ENCODE assay signal across 27 cellular contexts in the genomic region with DNA sequence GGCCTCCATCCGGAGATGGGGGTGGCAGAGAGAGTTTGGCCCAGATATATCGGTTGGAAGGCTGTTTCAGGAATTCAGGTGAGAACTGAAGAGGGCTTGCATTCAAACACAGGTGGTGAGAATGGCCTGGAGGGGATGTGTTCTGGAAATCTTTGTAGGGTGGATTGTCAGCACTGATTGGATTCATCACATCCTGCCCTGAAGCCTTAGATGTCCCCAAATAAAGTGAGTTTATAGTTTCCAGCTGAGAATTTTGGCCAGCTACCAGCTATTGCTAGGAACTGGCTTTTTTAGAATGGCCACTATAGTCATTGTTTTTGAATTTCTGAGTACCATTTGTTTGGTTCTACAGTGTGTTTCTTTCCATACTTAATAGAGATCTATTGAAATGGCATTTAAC. TPM values are rescaled to one million over a fixed set of nuclear protein-coding genes. Genes with fewer than 3 reads are reported as not detected.
A peak's percentile ranks its signal among the peaks of the same experiment; 100 is the strongest.
DNase-seq lines count a peak whose midpoint lies in the region; ATAC-seq and TF ChIP-seq lines count a peak whose summit lies in the region.
"Had no signal": no experiment of that assay in that cellular context is flagged by ENCODE, and none has a peak within 500 bp of the region (broad histone marks: within the 10 kb centered on the region; RNA-seq: fewer than 3 reads in every experiment).

No MANE protein-coding gene starts in this region.

- H3F3A ChIP-seq in SK-N-SH (replicated peaks; ENCODE audit: insufficient read depth) (peaks cover 25% of the 10 kb centered on the region), GM23338 (replicated peaks; ENCODE audit: low read depth) (no peaks in the 10 kb centered on the region)

- H3K4me2 ChIP-seq in SK-N-SH (no peak overlapping the region), GM23338 (no peak overlapping the region)
- H3K4me2 ChIP-seq: neural progenitor cell had no signal

- WGBS in SK-N-SH (ENCODE audit: low lambda C conversion rate) = 14% methylated on average over 2 of the region's 2 CpGs

- no peak for TF ChIP-seq CTCF in SK-N-SH (IDR thresholded peaks at IDR 0.05)
- no peak for TF ChIP-seq CTCF in fibroblast of mammary gland (conservative IDR thresholded peaks at IDR 0.05; ENCODE audit: control insufficient read depth, insufficient read depth, low read depth, low read length)
- TF ChIP-seq CTCF in GM23338 (conservative IDR thresholded peaks at IDR 0.05; ENCODE audit: low read depth in 2 of 2) = no peak

- H3K9me3 ChIP-seq in SK-N-SH = no peaks in the 10 kb centered on the region
- H3K9me3 ChIP-seq in adipocyte (ENCODE audit: control insufficient read depth, low read length) = no peaks in the 10 kb centered on the region
- H3K9me3 ChIP-seq: adrenal gland, esophagus muscularis mucosa, MG63, Peyer's patch, SJSA1, transverse colon had no signal

- TF ChIP-seq RAD21 in SK-N-SH (IDR thresholded peaks at IDR 0.05; ENCODE audit: low read length) = no peak

- H3K9me2 ChIP-seq in SK-N-SH (no peaks in the 10 kb centered on the region), GM23338 (ENCODE audit: insufficient read depth) (no peaks in the 10 kb centered on the region)

- no peaks in the 10 kb centered on the region for H3K36me3 Mint-ChIP-seq in GM23338 (ENCODE audit: low read depth)
- no peaks in the 10 kb centered on the region for H3K36me3 Mint-ChIP-seq in T-helper 2 cell treated with Interferon-gamma antibody and Interleukin-4, amounts not matched to agents 5 μg/mL and 100 μg/mL, for 36 hours (ENCODE audit: low read depth)
- H3K36me3 Mint-ChIP-seq: neural progenitor cell had no signal

- peak in 1 of 2 experiments; percentile 83; a peak in 1 of 4 replicates for TF ChIP-seq EP300 in SK-N-SH (IDR thresholded peaks at IDR 0.05; ENCODE audit: borderline replicate concordance in 1 of 2, low read depth in 1 of 2, low read length in 1 of 2)

- no peak overlapping the region for H3K27ac Mint-ChIP-seq in GM23338
- no peak overlapping the region for H3K27ac Mint-ChIP-seq in T-helper 2 cell treated with Interferon-gamma antibody and Interleukin-4, amounts not matched to agents 5 μg/mL and 100 μg/mL, for 36 hours
- H3K27ac Mint-ChIP-seq: activated T-cell treated with anti-CD3 and anti-CD28 coated beads, Interleukin-2, amount 50 U/mL, for 24 hours; B cell; neural progenitor cell; T-helper 1 cell treated with Interleukin-12 subunit alpha and Interleukin-12 subunit beta and Interleukin-4 antibody, amounts not matched to agents 30 μg/mL and 1 μg/mL, for 36 hours had no signal

- H3K4me1 ChIP-seq in SK-N-SH (ENCODE audit: control insufficient read depth in 1 of 2, insufficient read depth in 2 of 2, low read depth in 1 of 2, low read length in 1 of 2) (peaks cover 15 to 17% of the 10 kb centered on the region in 2 experiments), adipocyte (ENCODE audit: control insufficient read depth, insufficient read depth, low read length) (peaks cover 22% of the 10 kb centered on the region), GM23338 (ENCODE audit: insufficient read depth) (no peaks in the 10 kb centered on the region)
- H3K4me1 ChIP-seq: adrenal gland, esophagus muscularis mucosa, Peyer's patch, transverse colon had no signal

- ATAC-seq in SK-N-SH treated with all-trans-retinoic acid at 6 μM for 48 hours (no peak), GM23338 (no peak), HG02970 (IDR thresholded peaks at IDR 0.05; ENCODE audit: low FRiP score, unreplicated experiment) (no peak)
- ATAC-seq: HCT116 had no signal

- H2AFZ ChIP-seq in SK-N-SH (ENCODE audit: low read depth) = no peak overlapping the region
- H2AFZ ChIP-seq in GM23338 = no peak overlapping the region
- H2AFZ ChIP-seq: neural progenitor cell had no signal

- H4K20me1 ChIP-seq in SK-N-SH (ENCODE audit: insufficient read depth) = no peaks in the 10 kb centered on the region
- no peaks in the 10 kb centered on the region for H4K20me1 ChIP-seq in GM23338 (replicated peaks; ENCODE audit: insufficient read depth)

- POLR2A ChIA-PET in SK-N-SH (lab: Yijun Ruan, JAX) = no interaction called here

- H3K9ac ChIP-seq in SK-N-SH = no peak overlapping the region
- H3K9ac ChIP-seq in adipocyte (ENCODE audit: low read length) = no peak overlapping the region
- H3K9ac ChIP-seq: neural progenitor cell had no signal

- H3K4me3 Mint-ChIP-seq in GM23338 = no peak overlapping the region
- no peak overlapping the region for H3K4me3 Mint-ChIP-seq in T-helper 2 cell treated with Interferon-gamma antibody and Interleukin-4, amounts not matched to agents 5 μg/mL and 100 μg/mL, for 36 hours
- H3K4me3 Mint-ChIP-seq: activated T-cell treated with anti-CD3 and anti-CD28 coated beads, Interleukin-2, amount 50 U/mL, for 24 hours; B cell; IgD-negative memory B cell; neural progenitor cell; T-helper 1 cell treated with Interleukin-12 subunit alpha and Interleukin-12 subunit beta and Interleukin-4 antibody, amounts not matched to agents 30 μg/mL and 1 μg/mL, for 36 hours had no signal

- H3K27me3 ChIP-seq in SK-N-SH (ENCODE audit: insufficient read depth) (no peaks in the 10 kb centered on the region), adipocyte (replicated peaks; ENCODE audit: control insufficient read depth, insufficient read depth, low read length) (no peaks in the 10 kb centered on the region), GM23338 (ENCODE audit: insufficient read depth) (no peaks in the 10 kb centered on the region)
- H3K27me3 ChIP-seq: adrenal gland, brain microvascular endothelial cell, esophagus muscularis mucosa, MG63, neural progenitor cell, Peyer's patch, SJSA1, transverse colon had no signal

- peaks cover 4% of the 10 kb centered on the region; the same call in 2 of the 3 replicates for H3K4me1 Mint-ChIP-seq in GM23338
- no peaks in the 10 kb centered on the region for H3K4me1 Mint-ChIP-seq in T-helper 2 cell treated with Interferon-gamma antibody and Interleukin-4, amounts not matched to agents 5 μg/mL and 100 μg/mL, for 36 hours (ENCODE audit: low read depth)
- H3K4me1 Mint-ChIP-seq: B cell, IgD-negative memory B cell, neural progenitor cell had no signal

- no peak overlapping the region for H3K27ac ChIP-seq in SK-N-SH (ENCODE audit: low read depth in 2 of 2, low read length in 1 of 2)
- no peak overlapping the region for H3K27ac ChIP-seq in GM23338 (ENCODE audit: low read depth)
- H3K27ac ChIP-seq: 22Rv1, adrenal gland, brain microvascular endothelial cell, esophagus muscularis mucosa, neural progenitor cell, Peyer's patch, SJSA1, transverse colon had no signal

- H3K36me3 ChIP-seq in SK-N-SH (replicated peaks in 1 of 2; ENCODE audit: control insufficient read depth in 1 of 2, insufficient read depth in 2 of 2, low read length in 1 of 2) (no peaks in the 10 kb centered on the region), adipocyte (ENCODE audit: control insufficient read depth, insufficient read depth, low read length, severe bottlenecking) (no peaks in the 10 kb centered on the region), GM23338 (ENCODE audit: insufficient read depth) (no peaks in the 10 kb centered on the region)
- H3K36me3 ChIP-seq: adrenal gland, brain microvascular endothelial cell, esophagus muscularis mucosa, MG63, neural progenitor cell, Peyer's patch, SJSA1, transverse colon had no signal

- H3K9me3 Mint-ChIP-seq in GM23338 = no peaks in the 10 kb centered on the region
- H3K9me3 Mint-ChIP-seq in T-helper 2 cell treated with Interferon-gamma antibody and Interleukin-4, amounts not matched to agents 5 μg/mL and 100 μg/mL, for 36 hours = peaks cover 5% of the 10 kb centered on the region
- H3K9me3 Mint-ChIP-seq: neural progenitor cell; T-helper 1 cell treated with Interleukin-12 subunit alpha and Interleukin-12 subunit beta and Interleukin-4 antibody, amounts not matched to agents 30 μg/mL and 1 μg/mL, for 36 hours had no signal

- no peaks in the 10 kb centered on the region for H3K27me3 Mint-ChIP-seq in GM23338 (ENCODE audit: insufficient read depth, low read depth, poor library complexity)
- H3K27me3 Mint-ChIP-seq in T-helper 2 cell treated with Interferon-gamma antibody and Interleukin-4, amounts not matched to agents 5 μg/mL and 100 μg/mL, for 36 hours (ENCODE audit: low read depth) = no peaks in the 10 kb centered on the region
- H3K27me3 Mint-ChIP-seq: activated T-cell treated with anti-CD3 and anti-CD28 coated beads, Interleukin-2, amount 50 U/mL, for 24 hours had no signal

- CTCF ChIA-PET in SK-N-SH (lab: Yijun Ruan, JAX) = interaction anchor here (1.6 to 1.7 kb wide), 2 partner anchors 12 to 24 kb away, joined by 4 to 5 read pairs; no protein-coding TSS in a partner anchor

- H3K79me2 ChIP-seq in SK-N-SH (ENCODE audit: insufficient read depth) (no peaks in the 10 kb centered on the region), GM23338 (replicated peaks; ENCODE audit: insufficient read depth) (no peaks in the 10 kb centered on the region)

- H3K4me3 ChIP-seq in SK-N-SH (ENCODE audit: low read depth in 2 of 2, low read length in 1 of 2) (no peak overlapping the region), adipocyte (ENCODE audit: low read length) (no peak overlapping the region), fibroblast of mammary gland (ENCODE audit: control insufficient read depth, low read depth, low read length) (no peak overlapping the region), GM23338 (no peak overlapping the region)
- H3K4me3 ChIP-seq: adrenal gland, esophagus muscularis mucosa, MG63, neural progenitor cell, Peyer's patch, SJSA1, transverse colon had no signal

- DNase-seq in SK-N-SH (peak; percentile 44), adipocyte (ENCODE audit: low read depth) (peak; percentile 77), fibroblast of mammary gland (ENCODE audit: low read depth) (peak; percentile 71), NCI-H524 treated with DMSO at 0.1 percent for 48 hours (lab: John Stamatoyannopoulos, UW) (no peak), GM23338 (ENCODE audit: low spot score) (no peak)
- DNase-seq in T-helper 2 cell treated with Interferon-gamma antibody and Interleukin-4, amounts not matched to agents 5 μg/mL and 100 μg/mL, for 36 hours (ENCODE audit: low spot score) = no peak
- DNase-seq: activated CD8-positive, alpha-beta memory T cell treated with anti-CD3 and anti-CD28 coated beads for 24 hours; activated T-cell treated with anti-CD3 and anti-CD28 coated beads, Interleukin-2, amount 50 U/mL, for 24 hours; adrenal gland; brain microvascular endothelial cell; DMS53; kidney glomerular epithelial cell; MG63; NCI-H1436; NCI-H510A treated with DMSO at 0.1 percent for 48 hours; Peyer's patch; transverse colon had no signal

TF ChIP-seq in SK-N-SH treated with all-trans-retinoic acid at 6 μM for 48 hours, 23 proteins besides CTCF, POLR2A, EP300 and RAD21 (continues in another document):
- TF ChIP-seq ZFP3 (CRISPR knock-in tag; IDR thresholded peaks at IDR 0.05) = no peak
- no peak for TF ChIP-seq OSR1 (CRISPR knock-in tag; IDR thresholded peaks at IDR 0.05)
- no peak for TF ChIP-seq BACH2 (CRISPR knock-in tag; IDR thresholded peaks at IDR 0.05; ENCODE audit: borderline replicate concordance)

TF ChIP-seq in GM23338, 12 proteins besides CTCF, POLR2A, EP300 and RAD21 (continues in another document):
- TF ChIP-seq STAT1 (IDR thresholded peaks at IDR 0.05; ENCODE audit: unreplicated experiment) (no peak), EZH2 (IDR thresholded peaks at IDR 0.05; ENCODE audit: low read depth, unreplicated experiment) (no peak)

RNA-seq across cellular contexts. Expression of a gene that starts 46.1 kb away (rescaled TPM):
- polyA plus RNA-seq in SK-N-SH (2012; rRNA removed) (14.8 and 22.0 TPM in 2 replicates), GM23338 (2016; fragmentation: Nextera tagmentation; extraction: Ambion mirVana) (5.0 TPM in 2 replicates)
- 13.9 and 22.2 TPM in 2 replicates for polyA plus RNA-seq in SK-N-SH (2012; cell fraction: cytosol; rRNA removed)
- 14.6 and 16.6 TPM in 2 replicates for polyA plus RNA-seq in SK-N-SH (2012; cell fraction: nucleus; rRNA removed)
- 3.7 and 6.1 TPM in 2 replicates for total RNA-seq in GM23338 (2014; rRNA removed; shearing (Covaris generic))

Comparison
In these comparisons a context has a peak if more than half of its experiments do, and no peak if none do; other contexts are left out.
1. DNase-seq: peak in SK-N-SH (single experiment), adipocyte (single experiment) and fibroblast of mammary gland (single experiment); none in NCI-H524 treated with DMSO at 0.1 percent for 48 hours (single experiment), GM23338 (single experiment) and T-helper 2 cell treated with Interferon-gamma antibody and Interleukin-4, amounts not matched to agents 5 μg/mL and 100 μg/mL, for 36 hours (single experiment).